In the genomic region with DNA sequence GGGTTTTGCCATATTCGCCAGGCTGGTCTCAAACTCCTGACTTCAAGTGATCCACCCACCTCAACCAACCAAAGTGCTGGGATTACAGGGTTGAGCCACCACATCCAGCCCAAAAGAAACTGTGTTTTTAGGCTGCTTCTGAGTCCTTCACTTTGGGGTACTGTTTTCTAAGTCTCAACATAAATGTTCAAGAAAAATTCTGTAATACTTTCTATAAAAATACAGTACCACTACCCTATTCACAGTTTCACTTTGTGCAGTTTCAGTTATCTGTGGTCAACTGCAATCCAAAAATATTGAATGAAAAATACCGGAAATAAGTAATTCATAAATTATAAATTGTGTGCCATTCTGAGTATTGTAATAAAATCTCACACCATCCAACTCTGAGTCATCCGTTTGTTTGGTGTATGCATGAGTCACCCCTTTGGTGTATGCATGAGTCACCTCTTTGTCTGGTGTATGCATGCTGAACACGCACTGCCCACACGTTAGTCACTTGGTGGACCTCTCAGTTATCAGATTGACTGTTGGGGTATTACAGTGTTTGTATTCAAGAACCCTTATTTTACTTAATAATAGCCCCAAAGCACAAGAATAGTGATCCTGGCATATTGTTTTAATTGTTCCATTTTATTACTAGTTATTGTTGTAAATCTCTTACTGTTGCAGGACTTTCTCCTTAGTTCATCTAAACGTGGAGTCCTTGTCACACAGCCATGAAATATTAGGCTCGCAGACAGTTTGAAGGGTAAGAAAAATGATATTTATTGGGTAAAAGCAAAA, we compare ENCODE assay signal across 8 cellular contexts.
DNase-seq lines count a peak whose midpoint lies in the region; ATAC-seq, FAIRE-seq and TF ChIP-seq lines count a peak whose summit lies in the region.

No MANE protein-coding gene starts in this region.

- peak; percentile 93 for ATAC-seq in HG02588 (IDR thresholded peaks at IDR 0.05; ENCODE audit: unreplicated experiment)
- ATAC-seq in GM19395 (IDR thresholded peaks at IDR 0.05; ENCODE audit: unreplicated experiment), result no peak
- no peak for ATAC-seq in GM19351 (IDR thresholded peaks at IDR 0.05; ENCODE audit: unreplicated experiment)

- peak; percentile 33 for DNase-seq in EH (ENCODE audit: low read depth)
- peak; percentile 55 for DNase-seq in NCI-H2196 (lab: John Stamatoyannopoulos, UW; ENCODE audit: unreplicated experiment)
- peak; percentile 99 for DNase-seq in bronchial epithelial cell (ENCODE audit: low read depth)
- DNase-seq in skeletal muscle cell (ENCODE audit: low read depth), result peak; percentile 93
- no peak for DNase-seq in GF-D8 (lab: John Stamatoyannopoulos, UW)

- FAIRE-seq in bronchial epithelial cell (lab: Jason Lieb, UNC), result peak; percentile 43

- H3K27me3 ChIP-seq in bronchial epithelial cell (ENCODE audit: control insufficient read depth, insufficient read depth, low read length), result no peaks in the 10 kb centered on the region

- H3K36me3 ChIP-seq in bronchial epithelial cell (ENCODE audit: control insufficient read depth, insufficient read depth, low read length), result no peaks in the 10 kb centered on the region

- no peak for TF ChIP-seq CTCF in bronchial epithelial cell (IDR thresholded peaks at IDR 0.05; ENCODE audit: insufficient read depth, low read length, severe bottlenecking)

- H3K4me3 ChIP-seq in bronchial epithelial cell (ENCODE audit: low read depth, low read length) (no peak overlapping the region), skeletal muscle cell (ENCODE audit: low read depth, low read length) (no peak overlapping the region)
